10 cellular contexts compared by ENCODE assay signal in genomic region chr15:101152914-101153313, GRCh38.
A peak's percentile ranks its signal among the peaks of the same experiment; 100 is the strongest.
DNase-seq lines count a peak whose midpoint lies in the region; ATAC-seq, FAIRE-seq and TF ChIP-seq lines count a peak whose summit lies in the region.
"Had no signal": no experiment of that assay in that cellular context is flagged by ENCODE, and none has a peak within 500 bp of the region (broad histone marks: within the 10 kb centered on the region; RNA-seq: fewer than 3 reads in every experiment).

No MANE protein-coding gene starts in this region.

- DNase-seq in ELF-1 (ENCODE audit: low read depth, low spot score) (peak; percentile 64), HFF-Myc (ENCODE audit: extremely low read depth, low read depth) (no peak), astrocyte (ENCODE audit: low read depth) (no peak), nephron progenitor cell (no peak), NCI-H345 (lab: John Stamatoyannopoulos, UW) (no peak), dermis blood vessel endothelial cell (no peak), gastrocnemius medialis (no peak), smooth muscle cell (lab: John Stamatoyannopoulos, UW; ENCODE audit: unreplicated experiment) (no peak)
- DNase-seq: psoas muscle had no signal

- H3K9ac ChIP-seq in astrocyte (ENCODE audit: low read length) (no peak overlapping the region), smooth muscle cell (ENCODE audit: low read depth) (no peak overlapping the region)

- H3K4me1 ChIP-seq in astrocyte (ENCODE audit: insufficient read depth, low read length) = peaks cover 5% of the 10 kb centered on the region
- H3K4me1 ChIP-seq in gastrocnemius medialis = no peaks in the 10 kb centered on the region
- H3K4me1 ChIP-seq in smooth muscle cell (ENCODE audit: low read depth) = peaks cover 9% of the 10 kb centered on the region
- H3K4me1 ChIP-seq: psoas muscle had no signal

- no peaks in the 10 kb centered on the region for H3K36me3 Mint-ChIP-seq in astrocyte (ENCODE audit: low read depth, unreplicated experiment)
- no peaks in the 10 kb centered on the region for H3K36me3 Mint-ChIP-seq in nephron progenitor cell (ENCODE audit: low read depth)

- 90% methylated on average over 10 of the region's 10 CpGs for WGBS in smooth muscle cell (ENCODE audit: low lambda C conversion rate)

- H3K4me3 Mint-ChIP-seq in astrocyte (ENCODE audit: unreplicated experiment) (no peak overlapping the region), nephron progenitor cell (no peak overlapping the region)
- H3K4me3 Mint-ChIP-seq: stimulated activated naive CD8-positive, alpha-beta T cell treated with anti-CD3 and anti-CD28 coated beads, Interleukin-15, Interleukin-2, amounts not matched to agents 100 ng/mL and 50 ng/mL, for 24 hours had no signal

- H3K9me3 ChIP-seq in astrocyte (ENCODE audit: insufficient read depth, low read depth, low read length) (no peaks in the 10 kb centered on the region), gastrocnemius medialis (no peaks in the 10 kb centered on the region), smooth muscle cell (replicated peaks; ENCODE audit: low read depth) (no peaks in the 10 kb centered on the region)
- H3K9me3 ChIP-seq: psoas muscle had no signal

- no peaks in the 10 kb centered on the region for H3K27me3 ChIP-seq in astrocyte (ENCODE audit: insufficient read depth, low read length)
- H3K27me3 ChIP-seq in gastrocnemius medialis = no peaks in the 10 kb centered on the region
- no peaks in the 10 kb centered on the region for H3K27me3 ChIP-seq in smooth muscle cell (ENCODE audit: low read depth)

- H3K36me3 ChIP-seq in astrocyte (ENCODE audit: insufficient read depth, low read length) (no peaks in the 10 kb centered on the region), gastrocnemius medialis (no peaks in the 10 kb centered on the region), smooth muscle cell (ENCODE audit: low read depth) (no peaks in the 10 kb centered on the region)

- H3K79me2 ChIP-seq in astrocyte (ENCODE audit: insufficient read depth, low read length) (no peaks in the 10 kb centered on the region), smooth muscle cell (ENCODE audit: low read depth) (peaks cover 20% of the 10 kb centered on the region)

- H3K27me3 Mint-ChIP-seq in astrocyte (ENCODE audit: low read depth, unreplicated experiment) (peaks cover 4% of the 10 kb centered on the region), nephron progenitor cell (ENCODE audit: low read depth, poor library complexity) (peaks cover 4% of the 10 kb centered on the region)
- H3K27me3 Mint-ChIP-seq: stimulated activated naive CD8-positive, alpha-beta T cell treated with anti-CD3 and anti-CD28 coated beads, Interleukin-15, Interleukin-2, amounts not matched to agents 100 ng/mL and 50 ng/mL, for 24 hours had no signal

- H3K9me3 Mint-ChIP-seq in astrocyte (ENCODE audit: unreplicated experiment) (no peaks in the 10 kb centered on the region), nephron progenitor cell (no peaks in the 10 kb centered on the region)
- H3K9me3 Mint-ChIP-seq: stimulated activated naive CD8-positive, alpha-beta T cell treated with anti-CD3 and anti-CD28 coated beads, Interleukin-15, Interleukin-2, amounts not matched to agents 100 ng/mL and 50 ng/mL, for 24 hours had no signal

- H3K4me1 Mint-ChIP-seq in astrocyte (ENCODE audit: low read depth, unreplicated experiment) (peaks cover 2% of the 10 kb centered on the region), nephron progenitor cell (peaks cover 51% of the 10 kb centered on the region)

- H2AFZ ChIP-seq in astrocyte (ENCODE audit: low read depth, low read length) (no peak overlapping the region), smooth muscle cell (ENCODE audit: low read depth) (no peak overlapping the region)

- peak; percentile 59 for TF ChIP-seq CTCF in HFF-Myc (IDR thresholded peaks at IDR 0.05; ENCODE audit: low read depth, low read length, missing control alignments)
- TF ChIP-seq CTCF in astrocyte (IDR thresholded peaks at IDR 0.05; ENCODE audit: insufficient read depth, low read depth, low read length) = peak; percentile 25
- TF ChIP-seq CTCF in nephron progenitor cell (IDR thresholded peaks at IDR 0.05) = peak; percentile 37
- TF ChIP-seq CTCF in gastrocnemius medialis (IDR thresholded peaks at IDR 0.05 in 4 of 5, conservative IDR thresholded peaks at IDR 0.05 in 1 of 5) = peak in 1 of 5 experiments; percentile 16
- TF ChIP-seq CTCF in smooth muscle cell (IDR thresholded peaks at IDR 0.05; ENCODE audit: borderline replicate concordance, insufficient read depth, poor library complexity, severe bottlenecking) = no peak

- intact Hi-C loops in gastrocnemius medialis (cut with DNase I; ENCODE audit: low total_unique reads) = no loop called here

- peaks cover 4% of the 10 kb centered on the region for H3F3A ChIP-seq in smooth muscle cell (ENCODE audit: low read depth)

- no peak for FAIRE-seq in astrocyte (lab: Jason Lieb, UNC)

- H4K20me1 ChIP-seq in astrocyte (ENCODE audit: insufficient read depth, low read length) = no peaks in the 10 kb centered on the region
- no peaks in the 10 kb centered on the region for H4K20me1 ChIP-seq in smooth muscle cell (ENCODE audit: low read depth)

- no peak for ATAC-seq in gastrocnemius medialis

- no peak overlapping the region for H3K4me2 ChIP-seq in astrocyte (ENCODE audit: low read length)
- no peak overlapping the region for H3K4me2 ChIP-seq in smooth muscle cell

- H3K27ac Mint-ChIP-seq in astrocyte (ENCODE audit: unreplicated experiment) = no peak overlapping the region
- H3K27ac Mint-ChIP-seq in nephron progenitor cell = no peak overlapping the region
- H3K27ac Mint-ChIP-seq: stimulated activated naive CD8-positive, alpha-beta T cell treated with anti-CD3 and anti-CD28 coated beads, Interleukin-15, Interleukin-2, amounts not matched to agents 100 ng/mL and 50 ng/mL, for 24 hours had no signal

- H3K27ac ChIP-seq in astrocyte (ENCODE audit: low read depth, low read length) (no peak overlapping the region), gastrocnemius medialis (no peak overlapping the region), smooth muscle cell (ENCODE audit: low read depth) (no peak overlapping the region)
- H3K27ac ChIP-seq: psoas muscle had no signal

- TF ChIP-seq POLR2A in gastrocnemius medialis (IDR thresholded peaks at IDR 0.05) = no peak

- H3K4me3 ChIP-seq in HFF-Myc (replicated peaks; ENCODE audit: low read depth, low read length) (no peak overlapping the region), astrocyte (ENCODE audit: insufficient read depth, low read depth, low read length) (no peak overlapping the region), gastrocnemius medialis (no peak overlapping the region), smooth muscle cell (no peak overlapping the region)
- H3K4me3 ChIP-seq: psoas muscle had no signal

- in situ Hi-C loops in gastrocnemius medialis (cut with MboI; ENCODE audit: low sequenced_read_pairs in 4 of 4) = no loop called here
